In the genomic region with DNA sequence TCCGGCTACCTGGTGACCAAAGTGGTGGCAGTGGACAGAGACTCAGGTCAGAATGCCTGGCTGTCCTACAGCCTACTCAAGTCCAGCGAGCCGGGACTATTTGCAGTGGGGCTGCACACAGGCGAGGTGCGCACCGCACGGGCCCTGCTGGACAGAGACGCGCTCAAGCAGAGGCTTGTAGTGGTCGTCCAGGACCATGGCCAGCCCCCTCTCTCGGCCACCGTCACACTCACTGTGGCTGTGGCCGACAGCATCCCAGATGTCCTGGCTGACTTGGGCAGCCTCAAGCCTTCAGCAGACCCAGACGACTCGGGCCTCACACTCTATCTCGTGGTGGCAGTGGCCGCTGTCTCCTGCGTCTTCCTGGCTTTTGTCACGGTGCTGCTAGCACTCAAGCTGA, we compare ENCODE assay signal across 30 cellular contexts. TPM values are rescaled to one million over a fixed set of nuclear protein-coding genes. Genes with fewer than 3 reads are reported as not detected.
"Had no signal": no experiment of that assay in that cellular context is flagged by ENCODE, and none has a peak within 500 bp of the region (broad histone marks: within the 10 kb centered on the region; RNA-seq: fewer than 3 reads in every experiment).

No MANE protein-coding gene starts in this region.

- H3K4me1 Mint-ChIP-seq: activated B cell treated with CpG ODN at 0.5 μM for 24 hours; activated T-helper 17 cell treated with anti-CD3 and anti-CD28 coated beads, Interleukin-2, amount 50 U/mL, for 72 hours; endodermal cell; nephron had no signal

- H3K27ac Mint-ChIP-seq: activated B cell treated with CpG ODN at 0.5 μM for 24 hours; activated CD8-positive, alpha-beta T cell treated with anti-CD3 and anti-CD28 coated beads for 36 hours; activated T-helper 17 cell treated with anti-CD3 and anti-CD28 coated beads, Interleukin-2, amount 50 U/mL, for 72 hours; dendritic cell treated with granulocyte-macrophage colony-stimulating factor and Interleukin-4, amounts not matched to agents 40 ng/mL and 50 ng/mL, for 4 days; endodermal cell; immature natural killer cell; nephron; stimulated activated naive CD8-positive, alpha-beta T cell treated with anti-CD3 and anti-CD28 coated beads, Interleukin-15, Interleukin-2, amounts not matched to agents 100 ng/mL and 50 ng/mL, for 24 hours; T-helper 2 cell treated with Interferon-gamma antibody and Interleukin-4, amounts not matched to agents 5 μg/mL and 100 μg/mL, for 36 hours had no signal

- FAIRE-seq: kidney, pancreas had no signal

- H3K4me3 Mint-ChIP-seq: activated B cell treated with CpG ODN at 0.5 μM for 24 hours; activated CD8-positive, alpha-beta T cell treated with anti-CD3 and anti-CD28 coated beads for 36 hours; activated T-cell treated with anti-CD3 and anti-CD28 coated beads, Interleukin-2, amount 50 U/mL, for 4 hours; activated T-helper 17 cell treated with anti-CD3 and anti-CD28 coated beads, Interleukin-2, amount 50 U/mL, for 72 hours; dendritic cell treated with granulocyte-macrophage colony-stimulating factor and Interleukin-4, amounts not matched to agents 40 ng/mL and 50 ng/mL, for 4 days; endodermal cell; nephron; stimulated activated naive CD8-positive, alpha-beta T cell treated with anti-CD3 and anti-CD28 coated beads, Interleukin-15, Interleukin-2, amounts not matched to agents 100 ng/mL and 50 ng/mL, for 24 hours; T-helper 2 cell treated with Interferon-gamma antibody and Interleukin-4, amounts not matched to agents 5 μg/mL and 100 μg/mL, for 36 hours had no signal

- H3K27ac ChIP-seq: neutrophil, pancreas, prostate gland, spleen, suprapubic skin, tibial artery, upper lobe of right lung had no signal

- H3K4me3 ChIP-seq: lung, pancreas, prostate gland, spleen, suprapubic skin, tibial artery, upper lobe of right lung had no signal

- DNase-seq: activated B cell treated with CpG ODN at 0.5 μM for 24 hours; activated CD4-positive, alpha-beta T cell treated with anti-CD3 and anti-CD28 coated beads, Interleukin-2, amount 50 U/mL, for 1 hour; activated CD8-positive, alpha-beta T cell treated with anti-CD3 and anti-CD28 coated beads for 36 hours; activated gamma-delta T cell treated with Interleukin-2 at 50 U/mL for 16 hours; activated naive CD4-positive, alpha-beta T cell treated with anti-CD3 and anti-CD28 coated beads, Interleukin-2, amount 50 U/mL, for 16 hours; activated T-cell treated with anti-CD3 and anti-CD28 coated beads, Interleukin-2, amount 50 U/mL, for 4 hours; amygdala; central memory CD4-positive, alpha-beta T cell; endodermal cell; foreskin fibroblast; head of caudate nucleus; hypothalamus; immature natural killer cell; kidney; pancreas; retina; spleen; T-helper 1 cell; tibial artery; upper lobe of right lung had no signal

- H3K36me3 ChIP-seq: neutrophil, pancreas, prostate gland, spleen, suprapubic skin, upper lobe of right lung had no signal

- H3K9me3 ChIP-seq: prostate gland had no signal

- ATAC-seq: activated CD8-positive, alpha-beta T cell treated with anti-CD3 and anti-CD28 coated beads for 36 hours; activated T-cell treated with anti-CD3 and anti-CD28 coated beads, Interleukin-2, amount 50 U/mL, for 4 hours; activated T-helper 17 cell treated with anti-CD3 and anti-CD28 coated beads, Interleukin-2, amount 50 U/mL, for 72 hours; esophagus mucosa; pancreas; upper lobe of right lung had no signal

- H3K4me1 ChIP-seq: pancreas, prostate gland, spleen, suprapubic skin, tibial artery, upper lobe of right lung had no signal

RNA-seq across cellular contexts. Expression of gene PCDHGA4, which starts 2.1 kb away (rescaled TPM):
- total RNA-seq: activated CD8-positive, alpha-beta T cell treated with anti-CD3 and anti-CD28 coated beads for 36 hours had no signal

RNA-seq across cellular contexts. Expression of gene PCDHGB2, which starts 2.8 kb away (rescaled TPM):
- polyA plus RNA-seq: immature natural killer cell had no signal

RNA-seq across cellular contexts. Expression of gene PCDHGA5, which starts 7.0 kb away (rescaled TPM):
- total RNA-seq: activated CD8-positive, alpha-beta T cell treated with anti-CD3 and anti-CD28 coated beads for 36 hours had no signal
- polyA plus RNA-seq: immature natural killer cell had no signal

RNA-seq across cellular contexts. Expression of gene PCDHGB1, which starts 7.1 kb away (rescaled TPM):
- total RNA-seq: activated CD8-positive, alpha-beta T cell treated with anti-CD3 and anti-CD28 coated beads for 36 hours; activated T-helper 17 cell treated with anti-CD3 and anti-CD28 coated beads, Interleukin-2, amount 50 U/mL, for 72 hours had no signal
- polyA plus RNA-seq: immature natural killer cell had no signal
